Comparison of ENCODE assay signal across 32 cellular contexts in genomic region chr20:36813784-36814136, GRCh38. TPM values are rescaled to one million over a fixed set of nuclear protein-coding genes. Genes with fewer than 3 reads are reported as not detected.
A peak's percentile ranks its signal among the peaks of the same experiment; 100 is the strongest.
DNase-seq lines count a peak whose midpoint lies in the region; ATAC-seq and TF ChIP-seq lines count a peak whose summit lies in the region.
"Had no signal": no experiment of that assay in that cellular context is flagged by ENCODE, and none has a peak within 500 bp of the region (broad histone marks: within the 10 kb centered on the region; RNA-seq: fewer than 3 reads in every experiment).

No MANE protein-coding gene starts in this region.

- no peaks in the 10 kb centered on the region for H3K9me3 ChIP-seq in suprapubic skin
- H3K9me3 ChIP-seq: BLaER1 treated with 17β-estradiol and CSF1 and Interleukin-3, amounts not matched to agents 10 nM and 100 nM; testis; vagina had no signal

- H3K9me2 ChIP-seq in GM23338 (ENCODE audit: insufficient read depth) = no peaks in the 10 kb centered on the region

- ATAC-seq in GM23338 = no peak
- ATAC-seq: activated CD4-positive, CD25-positive, alpha-beta regulatory T cell treated with anti-CD3 and anti-CD28 coated beads, Interleukin-2, amount 50 U/mL, for 24 hours; activated CD8-positive, alpha-beta T cell treated with anti-CD3 and anti-CD28 coated beads for 36 hours; GM12878; HCT116; Right ventricle myocardium inferior; SK-N-SH treated with all-trans-retinoic acid at 6 μM for 48 hours; stimulated activated effector memory CD8-positive, alpha-beta T cell treated with anti-CD3 and anti-CD28 coated beads, Interleukin-12 subunit alpha, Interleukin-12 subunit beta, amount 100 ng/mL, for 72 hours had no signal

- 0 out of 2 replicates have a peak, but pooled peaks cover 2% of the 10 kb centered on the region for H3K4me1 ChIP-seq in GM23338 (ENCODE audit: insufficient read depth)
- H3K4me1 ChIP-seq in suprapubic skin = peaks cover 25% of the 10 kb centered on the region

- no peaks in the 10 kb centered on the region for H3K79me2 ChIP-seq in GM23338 (replicated peaks; ENCODE audit: insufficient read depth)

- H3K27ac ChIP-seq in GM23338 (ENCODE audit: low read depth) (no peak overlapping the region), VCaP (peak overlapping the region; percentile 88), suprapubic skin (peak overlapping the region; percentile 61)
- H3K27ac ChIP-seq: BLaER1 treated with 17β-estradiol and CSF1 and Interleukin-3, amounts not matched to agents 10 nM and 100 nM; brain microvascular endothelial cell; epithelial cell of prostate; testis; vagina had no signal

- DNase-seq in GM23338 (ENCODE audit: low spot score) (no peak), glutamatergic neuron (no peak), suprapubic skin (ENCODE audit: low spot score in 2 of 2) (no peak), GM13977 (ENCODE audit: low spot score) (no peak), NCI-H748 treated with DMSO at 0.1 percent for 48 hours (lab: John Stamatoyannopoulos, UW) (no peak), GM19238 (ENCODE audit: insufficient read length, low spot score) (no peak)
- DNase-seq: activated CD8-positive, alpha-beta T cell treated with anti-CD3 and anti-CD28 coated beads for 36 hours; amniotic stem cell; brain microvascular endothelial cell; DMS153; immature natural killer cell; IMR-90; naive B cell; NCI-H146; NCI-H226; NCI-H526 treated with DMSO at 0.1 percent for 48 hours; occipital lobe; stimulated activated CD4-positive, alpha-beta T cell treated with anti-CD3 and anti-CD28 coated beads, Interleukin-15, amount 100 ng/mL, for 24 hours; testis had no signal

- TF ChIP-seq CTCF in GM23338 (conservative IDR thresholded peaks at IDR 0.05; ENCODE audit: low read depth in 2 of 2) (no peak), VCaP (conservative IDR thresholded peaks at IDR 0.05) (no peak), glutamatergic neuron (IDR thresholded peaks at IDR 0.05; ENCODE audit: partially characterized antibody, unreplicated experiment) (no peak), suprapubic skin (IDR thresholded peaks at IDR 0.05) (no peak), GM13977 (IDR thresholded peaks at IDR 0.05; ENCODE audit: extremely low read depth, insufficient read depth, missing control alignments) (no peak)

- 0 out of 2 replicates have a peak, but pooled peaks cover 3% of the 10 kb centered on the region for H3F3A ChIP-seq in GM23338 (replicated peaks; ENCODE audit: low read depth)

- H3K9me3 Mint-ChIP-seq in GM23338 (no peaks in the 10 kb centered on the region), glutamatergic neuron (ENCODE audit: unreplicated experiment) (peaks cover 5% of the 10 kb centered on the region)
- H3K9me3 Mint-ChIP-seq: activated CD8-positive, alpha-beta T cell treated with anti-CD3 and anti-CD28 coated beads for 36 hours; activated naive CD4-positive, alpha-beta T cell treated with anti-CD3 and anti-CD28 coated beads, Interleukin-2, amount 50 U/mL, for 24 hours; activated T-helper 2 cell treated with anti-CD3 and anti-CD28 coated beads, Interferon-gamma antibody, Interleukin-2, Interleukin-4, amounts not matched to agents 10 μg/mL and 5 μg/mL and 100 μg/mL, durations not matched to agents 14 hours and 24 hours and 36 hours; immature natural killer cell; naive B cell; stimulated activated effector memory CD8-positive, alpha-beta T cell treated with anti-CD3 and anti-CD28 coated beads, Interleukin-12 subunit alpha, Interleukin-12 subunit beta, amount 100 ng/mL, for 72 hours; T-helper 1 cell treated with Interleukin-12 subunit alpha and Interleukin-12 subunit beta and Interleukin-4 antibody, amounts not matched to agents 30 μg/mL and 1 μg/mL, for 36 hours had no signal

- peaks cover 57% of the 10 kb centered on the region for H3K36me3 Mint-ChIP-seq in GM23338 (ENCODE audit: low read depth)
- H3K36me3 Mint-ChIP-seq in glutamatergic neuron (ENCODE audit: unreplicated experiment) = no peaks in the 10 kb centered on the region
- H3K36me3 Mint-ChIP-seq: activated naive CD4-positive, alpha-beta T cell treated with anti-CD3 and anti-CD28 coated beads, Interleukin-2, amount 50 U/mL, for 24 hours; stimulated activated effector memory CD8-positive, alpha-beta T cell treated with anti-CD3 and anti-CD28 coated beads, Interleukin-12 subunit alpha, Interleukin-12 subunit beta, amount 100 ng/mL, for 72 hours had no signal

- H4K20me1 ChIP-seq in GM23338 (replicated peaks; ENCODE audit: insufficient read depth) = no peaks in the 10 kb centered on the region; the same call in 1 of the 2 replicates

- H2AFZ ChIP-seq in GM23338 = no peak overlapping the region

- peaks cover 2% of the 10 kb centered on the region; the same call in 1 of the 3 replicates for H3K4me1 Mint-ChIP-seq in GM23338
- peaks cover 7% of the 10 kb centered on the region for H3K4me1 Mint-ChIP-seq in glutamatergic neuron (ENCODE audit: low read depth, unreplicated experiment)
- H3K4me1 Mint-ChIP-seq: activated naive CD4-positive, alpha-beta T cell treated with anti-CD3 and anti-CD28 coated beads, Interleukin-2, amount 50 U/mL, for 24 hours; immature natural killer cell had no signal

- H3K4me3 Mint-ChIP-seq in GM23338 = no peak overlapping the region
- H3K4me3 Mint-ChIP-seq in glutamatergic neuron (ENCODE audit: unreplicated experiment) = no peak overlapping the region
- H3K4me3 Mint-ChIP-seq: activated CD8-positive, alpha-beta T cell treated with anti-CD3 and anti-CD28 coated beads for 36 hours; activated naive CD4-positive, alpha-beta T cell treated with anti-CD3 and anti-CD28 coated beads, Interleukin-2, amount 50 U/mL, for 24 hours; immature natural killer cell; naive B cell; stimulated activated effector memory CD8-positive, alpha-beta T cell treated with anti-CD3 and anti-CD28 coated beads, Interleukin-12 subunit alpha, Interleukin-12 subunit beta, amount 100 ng/mL, for 72 hours; T-helper 1 cell treated with Interleukin-12 subunit alpha and Interleukin-12 subunit beta and Interleukin-4 antibody, amounts not matched to agents 30 μg/mL and 1 μg/mL, for 36 hours had no signal

- H3K27me3 Mint-ChIP-seq in GM23338 (ENCODE audit: insufficient read depth, low read depth, poor library complexity) (peaks cover 3% of the 10 kb centered on the region), glutamatergic neuron (ENCODE audit: unreplicated experiment) (peaks cover 7% of the 10 kb centered on the region)
- H3K27me3 Mint-ChIP-seq: activated CD8-positive, alpha-beta T cell treated with anti-CD3 and anti-CD28 coated beads for 36 hours; activated naive CD4-positive, alpha-beta T cell treated with anti-CD3 and anti-CD28 coated beads, Interleukin-2, amount 50 U/mL, for 24 hours; naive B cell had no signal

- 81% methylated on average over 5 of the region's 5 CpGs for WGBS in suprapubic skin

- TF ChIP-seq POLR2A in suprapubic skin (IDR thresholded peaks at IDR 0.05) = no peak

- in situ Hi-C loops in GM13977 (cut with MboI; ENCODE audit: low pct_unique_long_range_greater_than_20kb, low sequenced_read_pairs, unreplicated experiment) = no loop called here

- TF ChIP-seq EP300 in suprapubic skin (IDR thresholded peaks at IDR 0.05) = no peak

- H3K4me2 ChIP-seq in GM23338 = no peak overlapping the region
- H3K4me2 ChIP-seq: BLaER1 treated with 17β-estradiol and CSF1 and Interleukin-3, amounts not matched to agents 10 nM and 100 nM had no signal

- H3K4me3 ChIP-seq in GM23338 (no peak overlapping the region), suprapubic skin (no peak overlapping the region)
- H3K4me3 ChIP-seq: BLaER1 treated with 17β-estradiol and CSF1 and Interleukin-3, amounts not matched to agents 10 nM and 100 nM; GM12878; testis; vagina had no signal

- no peaks in the 10 kb centered on the region for H3K27me3 ChIP-seq in GM23338 (ENCODE audit: insufficient read depth)
- H3K27me3 ChIP-seq in suprapubic skin = no peaks in the 10 kb centered on the region
- H3K27me3 ChIP-seq: BLaER1 treated with 17β-estradiol and CSF1 and Interleukin-3, amounts not matched to agents 10 nM and 100 nM; brain microvascular endothelial cell; testis; vagina had no signal

- H3K36me3 ChIP-seq in GM23338 (ENCODE audit: insufficient read depth) (peaks cover 8% of the 10 kb centered on the region), suprapubic skin (peaks cover 48% of the 10 kb centered on the region)

- H3K27ac Mint-ChIP-seq in GM23338 (peak overlapping the region; percentile 72; the same call in 1 of the 2 replicates), glutamatergic neuron (ENCODE audit: unreplicated experiment) (peak overlapping the region; percentile 71)
- H3K27ac Mint-ChIP-seq: activated CD8-positive, alpha-beta T cell treated with anti-CD3 and anti-CD28 coated beads for 36 hours; activated naive CD4-positive, alpha-beta T cell treated with anti-CD3 and anti-CD28 coated beads, Interleukin-2, amount 50 U/mL, for 24 hours; activated T-helper 2 cell treated with anti-CD3 and anti-CD28 coated beads, Interferon-gamma antibody, Interleukin-2, Interleukin-4, amounts not matched to agents 10 μg/mL and 5 μg/mL and 100 μg/mL, durations not matched to agents 14 hours and 24 hours and 36 hours; stimulated activated effector memory CD8-positive, alpha-beta T cell treated with anti-CD3 and anti-CD28 coated beads, Interleukin-12 subunit alpha, Interleukin-12 subunit beta, amount 100 ng/mL, for 72 hours; T-helper 1 cell treated with Interleukin-12 subunit alpha and Interleukin-12 subunit beta and Interleukin-4 antibody, amounts not matched to agents 30 μg/mL and 1 μg/mL, for 36 hours had no signal

RNA-seq across cellular contexts. Expression of gene DSN1, which starts 40.2 kb away (rescaled TPM):
- 25.0 and 26.4 TPM in 2 replicates for total RNA-seq in GM23338 (2014; rRNA removed; shearing (Covaris generic))
- polyA plus RNA-seq in GM23338 (2016; fragmentation: Nextera tagmentation; extraction: Ambion mirVana) = 19.4 and 20.4 TPM in 2 replicates
- total RNA-seq in glutamatergic neuron (ENCODE audit: unreplicated experiment) (6.4 TPM), suprapubic skin (10 to 100 TPM in 1 of 4 donors, 1 to 10 TPM in 3; 6.7 to 13.5 (median 9.6) TPM)
